Comparison of ENCODE assay signal across 8 cellular contexts in genomic region chr2:164599954-164600589, GRCh38. TPM values are rescaled to one million over a fixed set of nuclear protein-coding genes. Genes with fewer than 3 reads are reported as not detected.
A peak's percentile ranks its signal among the peaks of the same experiment; 100 is the strongest.
DNase-seq lines count a peak whose midpoint lies in the region; ATAC-seq and TF ChIP-seq lines count a peak whose summit lies in the region.

No MANE protein-coding gene starts in this region.

- intact Hi-C loops in spleen (cut with DNase I; ENCODE audit: low total_unique reads): no loop called here

- H3K4me1 Mint-ChIP-seq in glutamatergic neuron (ENCODE audit: low read depth, unreplicated experiment): no peaks in the 10 kb centered on the region

- TF ChIP-seq POLR2A in spleen (IDR thresholded peaks at IDR 0.05): no peak

- H3K4me3 Mint-ChIP-seq in glutamatergic neuron (ENCODE audit: unreplicated experiment): no peak overlapping the region

- H3K9me3 ChIP-seq in spleen: no peaks in the 10 kb centered on the region

- H3K27me3 Mint-ChIP-seq in glutamatergic neuron (ENCODE audit: unreplicated experiment): no peaks in the 10 kb centered on the region

- H3K36me3 ChIP-seq in spleen: no peaks in the 10 kb centered on the region

- no peaks in the 10 kb centered on the region for H3K36me3 Mint-ChIP-seq in glutamatergic neuron (ENCODE audit: unreplicated experiment)

- H3K9me3 Mint-ChIP-seq in glutamatergic neuron (ENCODE audit: unreplicated experiment): no peaks in the 10 kb centered on the region

- TF ChIP-seq CTCF in AG10803 (conservative IDR thresholded peaks at IDR 0.05; ENCODE audit: low read length) (peak; percentile 79), glutamatergic neuron (IDR thresholded peaks at IDR 0.05; ENCODE audit: partially characterized antibody, unreplicated experiment) (peak; percentile 70), spleen (IDR thresholded peaks at IDR 0.05 in 8 of 11, conservative IDR thresholded peaks at IDR 0.05 in 3 of 11) (peak in 8 of 11 experiments; percentile 15 to 56 (median 47))

- no peak overlapping the region for H3K27ac ChIP-seq in spleen

- H3K27ac Mint-ChIP-seq in glutamatergic neuron (ENCODE audit: unreplicated experiment): no peak overlapping the region

- WGBS in spleen, 5 donors: 33 to 42% (median 37%) methylated on average over 3 of the region's 3 CpGs

- peak; percentile 69 for DNase-seq in AG10803 (ENCODE audit: low read depth)
- peak; percentile 85 for DNase-seq in NCI-H1694 (lab: John Stamatoyannopoulos, UW)
- DNase-seq in UCSD-AML1 (lab: John Stamatoyannopoulos, UW; ENCODE audit: unreplicated experiment): peak; percentile 6
- DNase-seq in glutamatergic neuron: peak; percentile 30
- no peak for DNase-seq in spleen
- DNase-seq in activated CD8-positive, alpha-beta memory T cell treated with anti-CD3 and anti-CD28 coated beads, Interleukin-2, amount 50 U/mL, for 48 hours: no peak

- no peaks in the 10 kb centered on the region for H3K27me3 ChIP-seq in spleen (replicated peaks in 1 of 7)

- H3K4me1 ChIP-seq in spleen: no peaks in the 10 kb centered on the region

- H3K4me3 ChIP-seq in AG10803 (ENCODE audit: low read length) (no peak overlapping the region), spleen (no peak overlapping the region)

- ATAC-seq in GM18867 (IDR thresholded peaks at IDR 0.05; ENCODE audit: unreplicated experiment) (peak; percentile 99), HG03025 (IDR thresholded peaks at IDR 0.05; ENCODE audit: low FRiP score, unreplicated experiment) (peak; percentile 95)

RNA-seq across cellular contexts. Expression of gene GRB14, which starts 21.2 kb away (rescaled TPM):
- total RNA-seq in glutamatergic neuron (ENCODE audit: unreplicated experiment) (0.83 TPM), spleen (1 to 10 TPM in 4 of 7 donors, under 1 TPM in 3; 0.28 to 3.6 (median 2.2) TPM)
- 1 to 10 TPM in 2 of 3 donors, under 1 TPM in 1; 0.44 to 6.7 (median 3.4) TPM for polyA plus RNA-seq in spleen

Comparison
In these comparisons a context has a peak if more than half of its experiments do, and no peak if none do; other contexts are left out.
1. DNase-seq: peak in AG10803 (single experiment), NCI-H1694 (single experiment), UCSD-AML1 (single experiment) and glutamatergic neuron (single experiment); none in spleen (single experiment) and activated CD8-positive, alpha-beta memory T cell treated with anti-CD3 and anti-CD28 coated beads, Interleukin-2, amount 50 U/mL, for 48 hours (single experiment).
2. Peak in every context shown above with its lines, with median percentiles within 50 percentile points of each other: CTCF ChIP-seq.